Comparison of ENCODE assay signal across 17 cellular contexts in the genomic region with DNA sequence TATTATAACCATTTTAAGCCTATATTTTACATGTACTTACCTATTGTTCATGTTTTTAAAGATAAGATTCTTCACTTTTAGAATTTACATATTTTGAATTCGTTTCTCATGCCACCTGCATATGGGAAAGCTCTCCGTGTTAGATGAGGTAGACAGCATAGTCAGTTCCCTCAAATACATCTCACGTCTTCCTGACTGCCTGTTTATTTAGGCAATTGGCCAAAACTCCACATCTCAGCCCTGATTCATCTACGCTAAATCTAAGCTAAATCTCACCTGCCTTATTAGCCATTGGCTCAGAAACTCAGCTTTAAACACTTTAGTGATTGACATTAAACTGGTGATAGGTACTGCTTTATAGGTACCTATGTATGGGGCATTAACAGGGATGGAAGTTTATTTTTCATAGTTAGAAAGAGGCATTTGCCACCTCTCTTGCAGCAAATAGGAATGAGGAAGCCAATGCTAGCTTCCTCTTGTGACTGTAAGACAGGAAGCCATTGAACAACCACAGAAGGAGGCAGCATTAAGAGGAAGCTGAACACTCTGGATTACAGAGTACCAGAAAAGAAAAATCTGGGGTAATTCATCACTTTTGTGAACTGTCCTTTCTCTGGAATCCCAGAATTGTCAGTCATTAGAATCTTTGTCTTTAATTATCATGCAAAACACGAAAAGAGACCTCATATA.
A peak's percentile ranks its signal among the peaks of the same experiment; 100 is the strongest.
DNase-seq lines count a peak whose midpoint lies in the region; ATAC-seq, FAIRE-seq and TF ChIP-seq lines count a peak whose summit lies in the region.
"Had no signal": no experiment of that assay in that cellular context is flagged by ENCODE, and none has a peak within 500 bp of the region (broad histone marks: within the 10 kb centered on the region; RNA-seq: fewer than 3 reads in every experiment).

No MANE protein-coding gene starts in this region.

- no peaks in the 10 kb centered on the region for H3K27me3 Mint-ChIP-seq in naive thymus-derived CD4-positive, alpha-beta T cell
- H3K27me3 Mint-ChIP-seq: activated naive CD8-positive, alpha-beta T cell; IgD-negative memory B cell had no signal

- 42 to 54% methylated on average over 5 of the region's 5 CpGs for WGBS in heart right ventricle, 2 donors

- no peaks in the 10 kb centered on the region for H3K36me3 ChIP-seq in naive thymus-derived CD4-positive, alpha-beta T cell (ENCODE audit: control insufficient read depth in 2 of 3, insufficient read depth in 3 of 3, low read length in 3 of 3)
- H3K36me3 ChIP-seq in heart right ventricle: no peaks in the 10 kb centered on the region

- no peak overlapping the region for H3K27ac ChIP-seq in naive thymus-derived CD4-positive, alpha-beta T cell (ENCODE audit: low read depth, low read length)
- H3K27ac ChIP-seq in heart right ventricle: no peak overlapping the region

- POLR2A ChIA-PET in naive thymus-derived CD4-positive, alpha-beta T cell (lab: Charles Lee): no interaction called here

- peaks cover 0 to 1% (median 0%) of the 10 kb centered on the region in 11 donors for H3K9me3 Mint-ChIP-seq in naive thymus-derived CD4-positive, alpha-beta T cell
- H3K9me3 Mint-ChIP-seq: IgD-negative memory B cell, nephron had no signal

- peak; percentile 69 for ATAC-seq in naive thymus-derived CD4-positive, alpha-beta T cell
- ATAC-seq in omental fat pad (ENCODE audit: low FRiP score) (no peak), heart right ventricle (no peak)
- ATAC-seq: HCT116 had no signal

- peak overlapping the region in 1 of 9 donors; percentile 47 for H3K27ac Mint-ChIP-seq in naive thymus-derived CD4-positive, alpha-beta T cell
- H3K27ac Mint-ChIP-seq: activated naive CD8-positive, alpha-beta T cell; IgD-negative memory B cell; nephron; T-helper 1 cell treated with Interleukin-12 subunit alpha and Interleukin-12 subunit beta and Interleukin-4 antibody, amounts not matched to agents 30 μg/mL and 1 μg/mL, for 36 hours had no signal

- in situ Hi-C loops in KBM-7 (cut with MboI; ENCODE audit: low pct_unique_long_range_greater_than_20kb, low sequenced_read_pairs): no loop called here

- no peak overlapping the region for H3K4me3 ChIP-seq in naive thymus-derived CD4-positive, alpha-beta T cell (ENCODE audit: low read length)
- H3K4me3 ChIP-seq in heart right ventricle: no peak overlapping the region

- H3K4me1 ChIP-seq in naive thymus-derived CD4-positive, alpha-beta T cell (ENCODE audit: control insufficient read depth in 2 of 2, insufficient read depth in 2 of 2, low read length in 2 of 2): no peaks in the 10 kb centered on the region
- peaks cover 0 to 9% (median 0%) of the 10 kb centered on the region in 9 donors for H3K4me1 ChIP-seq in heart right ventricle

- peak overlapping the region in 5 of 10 donors; percentile 3 to 59 (median 25) for H3K4me3 Mint-ChIP-seq in naive thymus-derived CD4-positive, alpha-beta T cell
- H3K4me3 Mint-ChIP-seq: activated naive CD8-positive, alpha-beta T cell; IgD-negative memory B cell; nephron; T-helper 1 cell treated with Interleukin-12 subunit alpha and Interleukin-12 subunit beta and Interleukin-4 antibody, amounts not matched to agents 30 μg/mL and 1 μg/mL, for 36 hours had no signal

- no peaks in the 10 kb centered on the region for H3K36me3 Mint-ChIP-seq in naive thymus-derived CD4-positive, alpha-beta T cell
- H3K36me3 Mint-ChIP-seq: activated naive CD8-positive, alpha-beta T cell; IgD-negative memory B cell had no signal

- DNase-seq in KBM-7 (peak; percentile 65), NCI-H2029 treated with DMSO at 0.1 percent for 48 hours (lab: John Stamatoyannopoulos, UW) (peak; percentile 90), SIG-M5 (lab: John Stamatoyannopoulos, UW) (peak; percentile 43), GM19239 (ENCODE audit: insufficient read length, low spot score) (no peak), omental fat pad (ENCODE audit: low spot score) (no peak), heart right ventricle (no peak)
- DNase-seq in naive thymus-derived CD4-positive, alpha-beta T cell: peak in 4 of 9 donors; percentile 1 to 12 (median 4)
- DNase-seq: activated CD8-positive, alpha-beta memory T cell treated with anti-CD3 and anti-CD28 coated beads for 24 hours; cortex of kidney; DND-41; foreskin melanocyte; NCI-H526 had no signal

- no peak for TF ChIP-seq CTCF in omental fat pad (IDR thresholded peaks at IDR 0.05)
- no peak for TF ChIP-seq CTCF in heart right ventricle (IDR thresholded peaks at IDR 0.05)

- H3K4me1 Mint-ChIP-seq in naive thymus-derived CD4-positive, alpha-beta T cell: peaks cover 0 to 12% (median 11%) of the 10 kb centered on the region in 7 donors
- H3K4me1 Mint-ChIP-seq: nephron had no signal

- H3K27me3 ChIP-seq in naive thymus-derived CD4-positive, alpha-beta T cell (ENCODE audit: control insufficient read depth in 2 of 2, insufficient read depth in 2 of 2, low read length in 2 of 2): no peaks in the 10 kb centered on the region
- H3K27me3 ChIP-seq in heart right ventricle: no peaks in the 10 kb centered on the region

- FAIRE-seq in GM19239 (lab: Jason Lieb, UNC): no peak

- CTCF ChIA-PET in naive thymus-derived CD4-positive, alpha-beta T cell (lab: Charles Lee): no interaction called here

- intact Hi-C loops in naive thymus-derived CD4-positive, alpha-beta T cell (cut with micrococcal nuclease): no loop called here
- intact Hi-C loops in heart right ventricle (cut with DNase I): no loop called here

- H3K9me3 ChIP-seq in naive thymus-derived CD4-positive, alpha-beta T cell (ENCODE audit: control insufficient read depth in 2 of 3, low read length in 3 of 3): no peaks in the 10 kb centered on the region
- H3K9me3 ChIP-seq in heart right ventricle: no peaks in the 10 kb centered on the region

Comparison
In these comparisons a context has a peak if more than half of its experiments do, and no peak if none do; other contexts are left out.
1. DNase-seq: peak in KBM-7 (single experiment), NCI-H2029 treated with DMSO at 0.1 percent for 48 hours (single experiment) and SIG-M5 (single experiment); none in GM19239 (single experiment), omental fat pad (single experiment) and heart right ventricle (0 of 2).